In the genomic region with DNA sequence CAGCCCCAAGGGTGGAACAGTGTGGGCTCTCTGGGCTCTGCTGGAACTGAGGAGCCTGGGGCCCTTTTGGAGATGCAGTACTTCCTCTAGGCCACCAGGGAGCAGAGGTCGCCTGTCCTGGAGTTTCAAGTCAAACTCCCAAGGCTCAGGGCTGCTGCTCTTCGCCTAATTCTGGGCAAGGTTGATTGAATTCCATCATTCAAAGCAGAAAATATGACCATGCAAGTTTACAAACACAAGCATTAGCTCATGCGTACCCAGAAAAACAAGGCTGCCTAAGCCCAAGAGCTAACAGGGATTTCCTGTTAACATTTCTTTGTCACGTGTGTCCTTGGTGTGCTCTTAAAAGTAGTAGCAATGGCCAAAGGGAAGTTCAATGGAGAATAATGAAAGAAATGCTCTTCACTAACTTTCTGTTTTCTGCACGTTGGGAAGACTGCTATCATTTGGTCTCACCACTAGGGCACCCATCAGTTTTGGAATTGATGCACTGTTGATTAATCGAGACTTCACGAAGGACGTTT, we compare ENCODE assay signal across 8 cellular contexts. TPM values are rescaled to one million over a fixed set of nuclear protein-coding genes. Genes with fewer than 3 reads are reported as not detected.
DNase-seq lines count a peak whose midpoint lies in the region; ATAC-seq, FAIRE-seq and TF ChIP-seq lines count a peak whose summit lies in the region.

No MANE protein-coding gene starts in this region.

- TF ChIP-seq POLR2A in H1 (IDR thresholded peaks at IDR 0.05; ENCODE audit: control extremely low read depth in 1 of 2, low read depth in 2 of 2, low read length in 2 of 2): no peak

- H2BK20ac ChIP-seq in H1 (ENCODE audit: low read length): no peak overlapping the region

- intact Hi-C loops in activated CD4-positive, alpha-beta memory T cell treated with anti-CD3 and anti-CD28 coated beads for 36 hours (cut with micrococcal nuclease): loop anchor here (1.0 to 10.0 kb wide), 2 partner anchors 211 to 276 kb away; a partner anchor contains a TSS
- intact Hi-C loops in mucosa of descending colon (cut with DNase I, micrococcal nuclease): loop anchor here in 1 of 2 donors (5.0 kb wide), 1 partner anchor 214 kb away; no protein-coding TSS in a partner anchor

- H3K9me3 ChIP-seq in H1 (ENCODE audit: insufficient read depth in 2 of 2, low read depth in 1 of 2, low read length in 1 of 2) (no peaks in the 10 kb centered on the region), mucosa of descending colon (no peaks in the 10 kb centered on the region)

- peak; percentile 74 for ATAC-seq in GM18517 (IDR thresholded peaks at IDR 0.05; ENCODE audit: unreplicated experiment)
- peak; percentile 61 for ATAC-seq in HG03045 (IDR thresholded peaks at IDR 0.05; ENCODE audit: unreplicated experiment)
- ATAC-seq in mucosa of descending colon: peak; percentile 85

- H4K91ac ChIP-seq in H1 (replicated peaks; ENCODE audit: insufficient read length, low read length): no peak overlapping the region

- no peak overlapping the region for H3K4me3 Mint-ChIP-seq in activated CD4-positive, alpha-beta memory T cell treated with anti-CD3 and anti-CD28 coated beads for 36 hours

- no peak overlapping the region for H4K8ac ChIP-seq in H1 (ENCODE audit: extremely low read depth, insufficient read depth, low read length)

- peaks cover 2% of the 10 kb centered on the region for H3K27me3 Mint-ChIP-seq in activated CD4-positive, alpha-beta memory T cell treated with anti-CD3 and anti-CD28 coated beads for 36 hours

- H4K20me1 ChIP-seq in H1 (replicated peaks in 1 of 2; ENCODE audit: control insufficient read depth in 1 of 2, insufficient read depth in 2 of 2, low read length in 2 of 2): no peaks in the 10 kb centered on the region

- H2BK15ac ChIP-seq in H1 (ENCODE audit: low read length): no peak overlapping the region

- H3K4me1 ChIP-seq in H1 (replicated peaks in 1 of 4; ENCODE audit: control insufficient read depth in 3 of 4, insufficient read depth in 4 of 4, low read length in 3 of 4) (peaks cover 3 to 23% (median 9%) of the 10 kb centered on the region in 4 experiments; a peak in 6 of 7 replicates), mucosa of descending colon (ENCODE audit: low read depth) (no peaks in the 10 kb centered on the region)

- POLR2A ChIA-PET in activated CD4-positive, alpha-beta memory T cell treated with anti-CD3 and anti-CD28 coated beads for 36 hours (lab: Charles Lee): no interaction called here
- POLR2A ChIA-PET in H1 (lab: Charles Lee; ENCODE audit: partially characterized antibody): no interaction called here

- H3K23me2 ChIP-seq in H1 (ENCODE audit: low read depth, low read length): no peaks in the 10 kb centered on the region; the same call in 1 of the 2 replicates

- H3K4ac ChIP-seq in H1 (replicated peaks; ENCODE audit: insufficient read length, low read depth, low read length): no peak overlapping the region

- no peaks in the 10 kb centered on the region for H3K79me1 ChIP-seq in H1 (ENCODE audit: low read depth, low read length)

- TF ChIP-seq CTCF in AG09309 (IDR thresholded peaks at IDR 0.05; ENCODE audit: control insufficient read depth, insufficient read depth, low read depth, low read length, missing control alignments) (peak; percentile 90), H1 (IDR thresholded peaks at IDR 0.05; ENCODE audit: control extremely low read depth in 1 of 3, insufficient read depth in 1 of 3, low read depth in 1 of 3, low read length in 3 of 3) (peak; percentile 81 to 92 (median 87)), mucosa of descending colon (IDR thresholded peaks at IDR 0.05) (peak; percentile 90)

- WGBS in H1 (ENCODE audit: extremely low coverage in 1 of 2, insufficient coverage in 1 of 2, insufficient read length in 1 of 2, insufficient replicate concordance in 2 of 2, low coverage in 1 of 2, low lambda C conversion rate in 2 of 2, missing lambda C conversion rate in 1 of 2), 2 experiments: 46% methylated on average over 8 of the region's 8 CpGs; no CpG with 5 or more reads in 1 of the 2 experiments

- H3K56ac ChIP-seq in H1 (replicated peaks; ENCODE audit: insufficient read length, low read depth, low read length): no peak overlapping the region

- no peaks in the 10 kb centered on the region for H3K36me3 ChIP-seq in H1 (ENCODE audit: control insufficient read depth in 2 of 4, insufficient read depth in 4 of 4, low read length in 3 of 4)
- H3K36me3 ChIP-seq in mucosa of descending colon (ENCODE audit: low read depth): no peaks in the 10 kb centered on the region

- H3K23ac ChIP-seq in H1 (ENCODE audit: insufficient read length): no peak overlapping the region

- H3K27ac ChIP-seq in H1 (ENCODE audit: low read depth, low read length): no peak overlapping the region

- no peak overlapping the region for H3K4me3 ChIP-seq in AG09309 (ENCODE audit: control insufficient read depth, low read depth, low read length)
- no peak overlapping the region for H3K4me3 ChIP-seq in H1 (ENCODE audit: extremely low read depth in 1 of 4, insufficient read depth in 2 of 4, low read depth in 3 of 4, low read length in 4 of 4)
- no peak overlapping the region for H3K4me3 ChIP-seq in mucosa of descending colon

- H2AK5ac ChIP-seq in H1 (ENCODE audit: low read depth, low read length): no peak overlapping the region

- peak overlapping the region in 1 of 2 experiments; percentile 5; a peak in 2 of 4 replicates for H3K4me2 ChIP-seq in H1 (ENCODE audit: insufficient read depth in 1 of 2, low read depth in 2 of 2, low read length in 2 of 2)

- no peak overlapping the region for H3K27ac Mint-ChIP-seq in activated CD4-positive, alpha-beta memory T cell treated with anti-CD3 and anti-CD28 coated beads for 36 hours

- peak; percentile 96 to 99 for TF ChIP-seq RAD21 in H1 (IDR thresholded peaks at IDR 0.05 in 1 of 2, conservative IDR thresholded peaks at IDR 0.05 in 1 of 2; ENCODE audit: low read depth in 2 of 2, low read length in 2 of 2)

- H2BK120ac ChIP-seq in H1 (replicated peaks; ENCODE audit: low read depth, low read length): no peak overlapping the region

- H4K5ac ChIP-seq in H1 (ENCODE audit: insufficient read length, low read depth, low read length): no peak overlapping the region

- no peaks in the 10 kb centered on the region for H3K9me3 Mint-ChIP-seq in activated CD4-positive, alpha-beta memory T cell treated with anti-CD3 and anti-CD28 coated beads for 36 hours

- no peak overlapping the region for H3K9ac ChIP-seq in H1 (replicated peaks in 1 of 4; ENCODE audit: extremely low read depth in 1 of 4, low read depth in 3 of 4, low read length in 3 of 4)

- no peak overlapping the region; the same call in 1 of the 2 replicates for H3K18ac ChIP-seq in H1 (ENCODE audit: extremely low read depth, low read length)

- no peaks in the 10 kb centered on the region for H3K27me3 ChIP-seq in H1 (replicated peaks in 1 of 4; ENCODE audit: control insufficient read depth in 3 of 4, extremely low read depth in 1 of 4, insufficient read depth in 3 of 4, low read length in 3 of 4)

- TF ChIP-seq EP300 in H1 (IDR thresholded peaks at IDR 0.05; ENCODE audit: borderline replicate concordance in 1 of 2, low read depth in 2 of 2, low read length in 2 of 2): no peak

- peak; percentile 17 for DNase-seq in AG09309 (ENCODE audit: low read depth)
- peak; percentile 63 for DNase-seq in NCI-H460 (ENCODE audit: extremely low read depth, low read depth)
- peak; percentile 71 for DNase-seq in activated CD4-positive, alpha-beta memory T cell treated with anti-CD3 and anti-CD28 coated beads for 36 hours
- DNase-seq in H1 (ENCODE audit: low read depth in 1 of 2, low spot score in 2 of 2): peak; percentile 54 to 68
- peak in 2 of 3 donors; percentile 55 to 62 for DNase-seq in mucosa of descending colon
- DNase-seq in stimulated activated naive CD4-positive, alpha-beta T cell treated with Interleukin-2 at 50 U/mL for 16 hours (lab: John Stamatoyannopoulos, UW): peak; percentile 6

- CTCF ChIA-PET in activated CD4-positive, alpha-beta memory T cell treated with anti-CD3 and anti-CD28 coated beads for 36 hours (lab: Charles Lee): interaction anchor here (0.7 to 1.8 kb wide), 9 partner anchors 13 to 278 kb away, joined by 3 to 6 read pairs (median 3); a partner anchor contains a TSS
- CTCF ChIA-PET in H1 (lab: Charles Lee; ENCODE audit: partially characterized antibody): interaction anchor here (0.7 to 4.5 kb wide), 31 partner anchors 8 to 366 kb away, joined by 3 to 59 read pairs (median 5); a partner anchor contains a TSS

- FAIRE-seq in H1 (lab: Jason Lieb, UNC): peak; percentile 94

- no peak overlapping the region for H2BK5ac ChIP-seq in H1 (ENCODE audit: low read depth, low read length)

- no peaks in the 10 kb centered on the region for H3K79me2 ChIP-seq in H1 (ENCODE audit: control insufficient read depth in 1 of 2, insufficient read depth in 2 of 2, low read length in 2 of 2)

- no peaks in the 10 kb centered on the region for H3K4me1 Mint-ChIP-seq in activated CD4-positive, alpha-beta memory T cell treated with anti-CD3 and anti-CD28 coated beads for 36 hours (ENCODE audit: low read depth)

- no peak overlapping the region for H2BK12ac ChIP-seq in H1 (ENCODE audit: low read depth, low read length)

- peak overlapping the region; percentile 62 for H2AFZ ChIP-seq in H1 (ENCODE audit: low read length)

- no peak overlapping the region for H3K14ac ChIP-seq in H1 (ENCODE audit: insufficient read length)

- no peaks in the 10 kb centered on the region for H3K36me3 Mint-ChIP-seq in activated CD4-positive, alpha-beta memory T cell treated with anti-CD3 and anti-CD28 coated beads for 36 hours

RNA-seq across cellular contexts. Expression of a gene that starts 20.1 kb away (rescaled TPM):
- 0.15 and 0.17 TPM in 2 replicates for total RNA-seq in NCI-H460 (2014; rRNA removed; shearing (Covaris generic))
- not detected in 2 replicates for polyA plus RNA-seq in NCI-H460 (2014; cell fraction: nucleus; rRNA removed)
- under 1 TPM; 0.12 to 0.43 TPM for total RNA-seq in activated CD4-positive, alpha-beta memory T cell treated with anti-CD3 and anti-CD28 coated beads for 36 hours
- 0.40 and 0.43 TPM in 2 replicates for total RNA-seq in H1 (2021; fragmentation: NEBNext Ultra II Directional; extraction: Animal tissue kit (Norgen Biotek cat#: 25700))
- polyA plus RNA-seq in H1 (2011; rRNA removed): 0.17 and 0.20 TPM in 2 replicates
- 0.28 TPM for polyA plus RNA-seq in H1 (2011; cell fraction: cytosol; rRNA removed)
- 0.20 TPM for polyA plus RNA-seq in H1 (2011; cell fraction: nucleus; rRNA removed)
- polyA plus RNA-seq in H1 (2012, experiment 1 of 2): 0.35 to 0.62 TPM (median 0.59 TPM) in 4 replicates
- polyA plus RNA-seq in H1 (2012, experiment 2 of 2): 0.17 TPM
- polyA plus RNA-seq in H1 (2013, experiment 1 of 2): 0.55 TPM
- polyA plus RNA-seq in H1 (2013, experiment 2 of 2): 0.74 TPM
- polyA minus RNA-seq in H1 (2011; rRNA and poly(A)+ RNA removed): 0.49 and 1.2 TPM in 2 replicates
- 0.29 TPM for polyA minus RNA-seq in H1 (2011; cell fraction: cytosol; rRNA and poly(A)+ RNA removed)
- polyA minus RNA-seq in H1 (2011; cell fraction: nucleus; rRNA and poly(A)+ RNA removed): 1.1 TPM
- total RNA-seq in mucosa of descending colon: 10 to 100 TPM in 1 of 3 donors, 1 to 10 TPM in 1, under 1 TPM in 1; 0.96 to 22.7 (median 3.2) TPM

RNA-seq across cellular contexts. Expression of a gene that starts 34.1 kb away (rescaled TPM):
- not detected in 2 replicates for total RNA-seq in NCI-H460 (2014; rRNA removed; shearing (Covaris generic))
- polyA plus RNA-seq in NCI-H460 (2014; cell fraction: nucleus; rRNA removed): not detected in 2 replicates
- not detected for total RNA-seq in activated CD4-positive, alpha-beta memory T cell treated with anti-CD3 and anti-CD28 coated beads for 36 hours
- total RNA-seq in H1 (2021; fragmentation: NEBNext Ultra II Directional; extraction: Animal tissue kit (Norgen Biotek cat#: 25700)): not detected in 2 replicates
- not detected in 2 replicates for polyA plus RNA-seq in H1 (2011; rRNA removed)
- polyA plus RNA-seq in H1 (2011; cell fraction: cytosol; rRNA removed): not detected
- polyA plus RNA-seq in H1 (2011; cell fraction: nucleus; rRNA removed): not detected
- not detected in 4 replicates for polyA plus RNA-seq in H1 (2012, experiment 1 of 2)
- not detected for polyA plus RNA-seq in H1 (2012, experiment 2 of 2)
- polyA plus RNA-seq in H1 (2013, experiment 1 of 2): not detected
- not detected for polyA plus RNA-seq in H1 (2013, experiment 2 of 2)
- not detected in 2 replicates for polyA minus RNA-seq in H1 (2011; rRNA and poly(A)+ RNA removed)
- polyA minus RNA-seq in H1 (2011; cell fraction: cytosol; rRNA and poly(A)+ RNA removed): not detected
- not detected for polyA minus RNA-seq in H1 (2011; cell fraction: nucleus; rRNA and poly(A)+ RNA removed)
- under 1 TPM in 1 of 3 donors, not detected in 2; 0.20 TPM for total RNA-seq in mucosa of descending colon

Comparison
In these comparisons a context has a peak if more than half of its experiments do, and no peak if none do; other contexts are left out.
1. DNase-seq: peak in every context shown above with its lines; median percentile 71 in activated CD4-positive, alpha-beta memory T cell treated with anti-CD3 and anti-CD28 coated beads for 36 hours; 63 in NCI-H460; 61 in H1; 58 in mucosa of descending colon; 17 in AG09309; 6 in stimulated activated naive CD4-positive, alpha-beta T cell treated with Interleukin-2 at 50 U/mL for 16 hours.